In the genomic region with DNA sequence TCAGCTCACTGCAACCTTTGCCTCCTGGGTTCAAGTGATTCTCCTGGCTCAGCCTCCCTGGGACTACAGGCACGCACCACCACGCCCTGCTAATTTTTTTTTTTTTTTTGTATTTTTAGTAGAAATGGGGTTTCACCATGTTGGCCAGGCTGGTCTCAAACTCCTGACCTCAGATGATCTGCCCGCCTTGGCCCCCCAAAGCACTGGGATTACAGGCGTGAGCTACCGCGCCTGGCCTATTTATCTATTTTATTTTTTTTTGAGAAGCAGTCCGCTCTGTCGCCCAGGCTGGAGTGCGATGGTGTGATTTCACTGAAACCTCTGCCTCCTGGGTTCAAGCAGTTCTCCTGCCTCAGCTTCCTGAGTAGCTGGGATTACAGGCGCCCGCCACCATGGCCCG, we compare ENCODE assay signal across 8 cellular contexts. TPM values are rescaled to one million over a fixed set of nuclear protein-coding genes. Genes with fewer than 3 reads are reported as not detected.
DNase-seq lines count a peak whose midpoint lies in the region; ATAC-seq and TF ChIP-seq lines count a peak whose summit lies in the region.
"Not testable (repeated sequence)": the region's sequence is repeated elsewhere in the genome, so short reads cannot be mapped to it uniquely, and the experiment has no call there.

No MANE protein-coding gene starts in this region.

- not testable (repeated sequence) for H4K91ac ChIP-seq in mesenchymal stem cell (ENCODE audit: low read length)

- not testable (repeated sequence) for TF ChIP-seq CTCF in CD4-positive, alpha-beta T cell (IDR thresholded peaks at IDR 0.05); Loucy (conservative IDR thresholded peaks at IDR 0.05; ENCODE audit: low read length); activated B cell treated with CpG ODN at 0.5 μM for 24 hours (IDR thresholded peaks at IDR 0.05); esophagus muscularis mucosa (IDR thresholded peaks at IDR 0.05); sigmoid colon (IDR thresholded peaks at IDR 0.05)

- CTCF ChIA-PET in CD4-positive, alpha-beta T cell (lab: Charles Lee): interaction anchor here (0.6 to 1.6 kb wide), 2 partner anchors 46 to 137 kb away, joined by 3 to 8 read pairs; no protein-coding TSS in a partner anchor
- CTCF ChIA-PET in activated B cell treated with CpG ODN at 0.5 μM for 24 hours (lab: Charles Lee): interaction anchor here (1.9 kb wide), 1 partner anchor 36 kb away, joined by 9 read pairs; no protein-coding TSS in a partner anchor

- H3K14ac ChIP-seq in mesenchymal stem cell (ENCODE audit: low read length in 2 of 2): not testable (repeated sequence)

- not testable (repeated sequence) for H3K9me3 ChIP-seq in CD4-positive, alpha-beta T cell (ENCODE audit: control insufficient read depth, low read length); Loucy (ENCODE audit: insufficient read depth, low read depth, low read length); esophagus muscularis mucosa; mesenchymal stem cell (ENCODE audit: control insufficient read depth, low read length); sigmoid colon; thymus (ENCODE audit: control insufficient read depth)

- not testable (repeated sequence) for H3K36me3 Mint-ChIP-seq in CD4-positive, alpha-beta T cell (ENCODE audit: low read depth); activated B cell treated with CpG ODN at 0.5 μM for 24 hours (ENCODE audit: low read depth); activated naive CD8-positive, alpha-beta T cell treated with anti-CD3 and anti-CD28 coated beads, Interleukin-2, amount 50 U/mL, for 24 hours (ENCODE audit: low read depth)

- H3K79me2 ChIP-seq in Loucy (ENCODE audit: insufficient read depth, low read length): peaks cover 85% of the 10 kb centered on the region

- peak overlapping the region; percentile 77 for H3K4me3 ChIP-seq in Loucy (ENCODE audit: low read length, poor library complexity, severe bottlenecking)
- H3K4me3 ChIP-seq in esophagus muscularis mucosa; mesenchymal stem cell (ENCODE audit: insufficient read depth in 1 of 2, low read depth in 1 of 2, low read length in 2 of 2); sigmoid colon; thymus (ENCODE audit: low read length): not testable (repeated sequence)

- not testable (repeated sequence) for H3K27me3 Mint-ChIP-seq in CD4-positive, alpha-beta T cell; activated B cell treated with CpG ODN at 0.5 μM for 24 hours; activated naive CD8-positive, alpha-beta T cell treated with anti-CD3 and anti-CD28 coated beads, Interleukin-2, amount 50 U/mL, for 24 hours

- H3K18ac ChIP-seq in mesenchymal stem cell (ENCODE audit: low read depth in 1 of 2, low read length in 2 of 2): peak overlapping the region; percentile 0 to 77

- H3K4me1 ChIP-seq in Loucy (ENCODE audit: insufficient read depth, low read length, poor library complexity, severe bottlenecking): peaks cover 36% of the 10 kb centered on the region
- peaks cover 55 to 81% (median 74%) of the 10 kb centered on the region in 4 donors for H3K4me1 ChIP-seq in esophagus muscularis mucosa
- H3K4me1 ChIP-seq in mesenchymal stem cell (ENCODE audit: control insufficient read depth, insufficient read depth, low read depth, low read length): peaks cover 16% of the 10 kb centered on the region
- peaks cover 0 to 67% (median 64%) of the 10 kb centered on the region in 4 donors for H3K4me1 ChIP-seq in sigmoid colon
- H3K4me1 ChIP-seq in thymus (ENCODE audit: control insufficient read depth, insufficient read depth, low read length): peaks cover 33% of the 10 kb centered on the region

- H4K8ac ChIP-seq in mesenchymal stem cell (ENCODE audit: low read length): not testable (repeated sequence)

- not testable (repeated sequence) for H2BK5ac ChIP-seq in mesenchymal stem cell (ENCODE audit: low read depth, low read length, poor library complexity, severe bottlenecking)

- DNase-seq in CD4-positive, alpha-beta T cell; activated B cell treated with CpG ODN at 0.5 μM for 24 hours; activated naive CD8-positive, alpha-beta T cell treated with anti-CD3 and anti-CD28 coated beads, Interleukin-2, amount 50 U/mL, for 24 hours; esophagus muscularis mucosa (ENCODE audit: extremely low spot score); mesenchymal stem cell; sigmoid colon: not testable (repeated sequence)

- TF ChIP-seq EP300 in esophagus muscularis mucosa (IDR thresholded peaks at IDR 0.05); sigmoid colon (IDR thresholded peaks at IDR 0.05): not testable (repeated sequence)

- H3K9me3 Mint-ChIP-seq in CD4-positive, alpha-beta T cell; activated B cell treated with CpG ODN at 0.5 μM for 24 hours; activated naive CD8-positive, alpha-beta T cell treated with anti-CD3 and anti-CD28 coated beads, Interleukin-2, amount 50 U/mL, for 24 hours: not testable (repeated sequence)

- H3K27ac Mint-ChIP-seq in CD4-positive, alpha-beta T cell: peak overlapping the region; percentile 88
- peak overlapping the region; percentile 94 for H3K27ac Mint-ChIP-seq in activated B cell treated with CpG ODN at 0.5 μM for 24 hours
- H3K27ac Mint-ChIP-seq in activated naive CD8-positive, alpha-beta T cell treated with anti-CD3 and anti-CD28 coated beads, Interleukin-2, amount 50 U/mL, for 24 hours: peak overlapping the region; percentile 85

- H2BK12ac ChIP-seq in mesenchymal stem cell (ENCODE audit: low read length in 2 of 2): peak overlapping the region; percentile 24 to 54

- peaks cover 17% of the 10 kb centered on the region for H3K79me1 ChIP-seq in mesenchymal stem cell (replicated peaks; ENCODE audit: low read length, poor library complexity, severe bottlenecking)

- H3K4me2 ChIP-seq in Loucy (ENCODE audit: low read depth, low read length, poor library complexity, severe bottlenecking): peak overlapping the region; percentile 90
- not testable (repeated sequence) for H3K4me2 ChIP-seq in mesenchymal stem cell (ENCODE audit: low read length, poor library complexity, severe bottlenecking)

- not testable (repeated sequence) for H3K27me3 ChIP-seq in CD4-positive, alpha-beta T cell (ENCODE audit: control insufficient read depth, insufficient read depth, low read length); Loucy (ENCODE audit: insufficient read depth, low read length, poor library complexity, severe bottlenecking); esophagus muscularis mucosa; mesenchymal stem cell (ENCODE audit: control insufficient read depth in 1 of 2, insufficient read depth in 1 of 2, low read length in 2 of 2); sigmoid colon; thymus (ENCODE audit: control insufficient read depth, insufficient read depth)

- H3K4me3 Mint-ChIP-seq in CD4-positive, alpha-beta T cell: peak overlapping the region; percentile 88
- peak overlapping the region; percentile 79 for H3K4me3 Mint-ChIP-seq in activated B cell treated with CpG ODN at 0.5 μM for 24 hours
- peak overlapping the region; percentile 90 for H3K4me3 Mint-ChIP-seq in activated naive CD8-positive, alpha-beta T cell treated with anti-CD3 and anti-CD28 coated beads, Interleukin-2, amount 50 U/mL, for 24 hours

- not testable (repeated sequence) for H3F3A ChIP-seq in Loucy (ENCODE audit: low read depth)

- not testable (repeated sequence) for H3K9me2 ChIP-seq in Loucy (replicated peaks; ENCODE audit: low read depth, low read length)

- H4K20me1 ChIP-seq in Loucy (ENCODE audit: insufficient read depth, low read length, poor library complexity, severe bottlenecking): peaks cover 13% of the 10 kb centered on the region

- H3K9ac ChIP-seq in Loucy (ENCODE audit: low read depth, low read length, poor library complexity, severe bottlenecking) (peak overlapping the region; percentile 80), mesenchymal stem cell (ENCODE audit: low read length) (peak overlapping the region; percentile 83)

- intact Hi-C loops in CD4-positive, alpha-beta T cell (cut with DNase I, micrococcal nuclease); activated B cell treated with CpG ODN at 0.5 μM for 24 hours (cut with micrococcal nuclease); esophagus muscularis mucosa (cut with DNase I); sigmoid colon (cut with DNase I): not testable (repeated sequence)

- POLR2A ChIA-PET in CD4-positive, alpha-beta T cell (lab: Charles Lee): interaction anchor here (0.6 to 4.2 kb wide), 17 partner anchors 9 to 117 kb away, joined by 3 to 35 read pairs (median 6); partner anchors contain the start of gene EEIG1
- POLR2A ChIA-PET in activated B cell treated with CpG ODN at 0.5 μM for 24 hours (lab: Charles Lee): interaction anchor here (0.7 to 2.3 kb wide), 7 partner anchors 8 to 356 kb away, joined by 3 to 13 read pairs (median 3); partner anchors contain the start of genes BBLN, EEIG1 and PTRH1

- not testable (repeated sequence) for H3K23ac ChIP-seq in mesenchymal stem cell (ENCODE audit: low read length in 2 of 2)

- 87% methylated on average over 12 of the region's 12 CpGs for WGBS in esophagus muscularis mucosa
- WGBS in mesenchymal stem cell: 97% methylated on average over 12 of the region's 12 CpGs
- WGBS in sigmoid colon, 2 donors: 87% methylated on average over 12 of the region's 12 CpGs
- WGBS in thymus: 96% methylated on average over 12 of the region's 12 CpGs

- H2AFZ ChIP-seq in Loucy (ENCODE audit: low read length); mesenchymal stem cell (ENCODE audit: low read depth, low read length): not testable (repeated sequence)

- TF ChIP-seq POLR2A in esophagus muscularis mucosa (IDR thresholded peaks at IDR 0.05; ENCODE audit: low read depth); sigmoid colon (IDR thresholded peaks at IDR 0.05): not testable (repeated sequence)

- not testable (repeated sequence) for H2BK120ac ChIP-seq in mesenchymal stem cell (ENCODE audit: low read depth, low read length)

- peak overlapping the region; percentile 65 for H3K27ac ChIP-seq in CD4-positive, alpha-beta T cell (ENCODE audit: low read depth, low read length)
- H3K27ac ChIP-seq in esophagus muscularis mucosa (replicated peaks in 1 of 4) (peak overlapping the region; percentile 97 to 99 (median 98)), sigmoid colon (peak overlapping the region; percentile 83 to 100 (median 98)), thymus (ENCODE audit: low read depth) (peak overlapping the region; percentile 91)
- H3K27ac ChIP-seq in mesenchymal stem cell (ENCODE audit: low read length, poor library complexity, severe bottlenecking): not testable (repeated sequence)

- peak overlapping the region in 1 of 2 experiments; percentile 95 for H3K4ac ChIP-seq in mesenchymal stem cell (ENCODE audit: low read depth in 1 of 2, low read length in 2 of 2)

- H3K36me3 ChIP-seq in Loucy (ENCODE audit: insufficient read depth, low read length); esophagus muscularis mucosa; mesenchymal stem cell (ENCODE audit: control insufficient read depth in 1 of 2, insufficient read depth in 2 of 2, low read depth in 1 of 2, low read length in 2 of 2); sigmoid colon; thymus (ENCODE audit: control insufficient read depth, insufficient read depth): not testable (repeated sequence)

- peaks cover 36% of the 10 kb centered on the region for H3K4me1 Mint-ChIP-seq in CD4-positive, alpha-beta T cell (ENCODE audit: low read depth)
- peaks cover 59% of the 10 kb centered on the region for H3K4me1 Mint-ChIP-seq in activated B cell treated with CpG ODN at 0.5 μM for 24 hours
- H3K4me1 Mint-ChIP-seq in activated naive CD8-positive, alpha-beta T cell treated with anti-CD3 and anti-CD28 coated beads, Interleukin-2, amount 50 U/mL, for 24 hours: peaks cover 50% of the 10 kb centered on the region

- not testable (repeated sequence) for H2AK5ac ChIP-seq in mesenchymal stem cell (ENCODE audit: low read length, severe bottlenecking)

- ATAC-seq in CD4-positive, alpha-beta T cell (ENCODE audit: poor library complexity); activated B cell treated with CpG ODN at 0.5 μM for 24 hours (ENCODE audit: low read depth); activated naive CD8-positive, alpha-beta T cell treated with anti-CD3 and anti-CD28 coated beads, Interleukin-2, amount 50 U/mL, for 24 hours: not testable (repeated sequence)

- not testable (repeated sequence) for H2BK15ac ChIP-seq in mesenchymal stem cell (ENCODE audit: low read depth, poor library complexity, severe bottlenecking)

RNA-seq across cellular contexts. Expression of gene SLC25A25, which starts 3.4 kb away (rescaled TPM):
- 10 to 100 TPM; 16.9 to 17.7 TPM for total RNA-seq in CD4-positive, alpha-beta T cell
- total RNA-seq in activated B cell treated with CpG ODN at 0.5 μM for 24 hours: 8.0 and 9.4 TPM in 2 replicates
- 100 to 1,000 TPM in 1 of 4 donors, 10 to 100 TPM in 3; 14.5 to 140 (median 21.3) TPM for total RNA-seq in esophagus muscularis mucosa
- polyA plus RNA-seq in mesenchymal stem cell (2013, experiment 1 of 2): 6.8 TPM
- polyA plus RNA-seq in mesenchymal stem cell (2013, experiment 2 of 2): 6.4 TPM
- 10 to 100 TPM; 10.2 to 77.2 (median 12.9) TPM for total RNA-seq in sigmoid colon
- 10 to 100 TPM; 16.6 to 19.4 (median 16.8) TPM for polyA plus RNA-seq in sigmoid colon
- 12.3 TPM for polyA plus RNA-seq in thymus

RNA-seq across cellular contexts. Expression of gene NAIF1, which starts 4.4 kb away (rescaled TPM):
- total RNA-seq in CD4-positive, alpha-beta T cell: 10 to 100 TPM; 11.5 to 16.8 TPM
- total RNA-seq in activated B cell treated with CpG ODN at 0.5 μM for 24 hours (10.4 and 11.1 TPM in 2 replicates), esophagus muscularis mucosa (10 to 100 TPM in 2 of 4 donors, 1 to 10 TPM in 2; 5.4 to 12.0 (median 9.7) TPM), sigmoid colon (10 to 100 TPM in 1 of 4 donors, 1 to 10 TPM in 3; 5.5 to 10.7 (median 6.3) TPM)
- polyA plus RNA-seq in mesenchymal stem cell (2013, experiment 1 of 2): 6.5 TPM
- 6.1 TPM for polyA plus RNA-seq in mesenchymal stem cell (2013, experiment 2 of 2)
- polyA plus RNA-seq in sigmoid colon (10 to 100 TPM in 1 of 3 donors, 1 to 10 TPM in 2; 8.4 to 11.0 (median 8.6) TPM), thymus (11.5 TPM)

RNA-seq across cellular contexts. Expression of gene PTGES2, which starts 56.1 kb away (rescaled TPM):
- 10 to 100 TPM; 43.7 to 43.8 TPM for total RNA-seq in CD4-positive, alpha-beta T cell
- 86.7 and 89.2 TPM in 2 replicates for total RNA-seq in activated B cell treated with CpG ODN at 0.5 μM for 24 hours
- total RNA-seq in esophagus muscularis mucosa: 10 to 100 TPM; 58.0 to 72.7 (median 60.5) TPM
- 31.2 TPM for polyA plus RNA-seq in mesenchymal stem cell (2013, experiment 1 of 2)
- 28.6 TPM for polyA plus RNA-seq in mesenchymal stem cell (2013, experiment 2 of 2)
- total RNA-seq in sigmoid colon: 100 to 1,000 TPM in 2 of 4 donors, 10 to 100 TPM in 2; 60.0 to 119 (median 97.5) TPM
- 10 to 100 TPM; 56.5 to 82.2 (median 66.1) TPM for polyA plus RNA-seq in sigmoid colon
- 39.3 TPM for polyA plus RNA-seq in thymus
